Comparison of ENCODE assay signal across 25 cellular contexts in genomic region chr1:191696371-191696770, GRCh38.
"Had no signal": no experiment of that assay in that cellular context is flagged by ENCODE, and none has a peak within 500 bp of the region (broad histone marks: within the 10 kb centered on the region; RNA-seq: fewer than 3 reads in every experiment).

No MANE protein-coding gene starts in this region.

- DNase-seq: cortex of kidney; dorsolateral prefrontal cortex; effector CD8-positive, alpha-beta T cell; foreskin keratinocyte; immature natural killer cell; left cardiac atrium; left ventricle myocardium inferior; lower lobe of right lung; natural killer cell; nucleus accumbens; ovary; right lobe of liver; stimulated activated CD4-positive, alpha-beta T cell treated with anti-CD3 and anti-CD28 coated beads, Interleukin-4, amount 100 ng/mL, for 1 hour; stimulated activated CD8-positive, alpha-beta memory T cell treated with anti-CD3 and anti-CD28 coated beads, Interleukin-4, amount 100 ng/mL, for 48 hours; stimulated activated naive CD8-positive, alpha-beta T cell treated with anti-CD3 and anti-CD28 coated beads, Interleukin-15, Interleukin-2, amounts not matched to agents 100 U/mL and 50 U/mL, for 24 hours; upper lobe of right lung had no signal

- ATAC-seq: esophagus mucosa; foreskin keratinocyte; left cardiac atrium; lower lobe of right lung; natural killer cell; right lobe of liver; stimulated activated effector memory CD8-positive, alpha-beta T cell treated with anti-CD3 and anti-CD28 coated beads, Interleukin-12 subunit alpha, Interleukin-12 subunit beta, amount 100 ng/mL, for 72 hours; stimulated activated naive CD8-positive, alpha-beta T cell treated with anti-CD3 and anti-CD28 coated beads, Interleukin-15, Interleukin-2, amounts not matched to agents 100 U/mL and 50 U/mL, for 24 hours; upper lobe of right lung had no signal

- H3K27me3 ChIP-seq: dorsolateral prefrontal cortex, foreskin keratinocyte, neural progenitor cell, ovary, right lobe of liver, tibial nerve, upper lobe of right lung, vagina had no signal

- H3K36me3 ChIP-seq: left ventricle myocardium inferior, lower lobe of right lung, neural progenitor cell, ovary, right lobe of liver, tibial nerve, upper lobe of right lung, vagina had no signal

- H3K4me3 Mint-ChIP-seq: memory B cell; mesothelial cell of epicardium; natural killer cell; neural progenitor cell; stimulated activated effector memory CD8-positive, alpha-beta T cell treated with anti-CD3 and anti-CD28 coated beads, Interleukin-12 subunit alpha, Interleukin-12 subunit beta, amount 100 ng/mL, for 72 hours had no signal

- H3K27me3 Mint-ChIP-seq: memory B cell, progenitor cell of endocrine pancreas had no signal

- H3K36me3 Mint-ChIP-seq: memory B cell; natural killer cell; neural progenitor cell; stimulated activated effector memory CD8-positive, alpha-beta T cell treated with anti-CD3 and anti-CD28 coated beads, Interleukin-12 subunit alpha, Interleukin-12 subunit beta, amount 100 ng/mL, for 72 hours had no signal

- H3K4me1 Mint-ChIP-seq: memory B cell; neural progenitor cell; stimulated activated effector memory CD8-positive, alpha-beta T cell treated with anti-CD3 and anti-CD28 coated beads, Interleukin-12 subunit alpha, Interleukin-12 subunit beta, amount 100 ng/mL, for 72 hours had no signal

- H3K9me3 ChIP-seq: lower lobe of right lung, ovary, right lobe of liver, tibial nerve, upper lobe of right lung, vagina had no signal

- H2AFZ ChIP-seq: neural progenitor cell had no signal

- H3K4me1 ChIP-seq: foreskin keratinocyte, left ventricle myocardium inferior, lower lobe of right lung, neural progenitor cell, right lobe of liver, tibial nerve, upper lobe of right lung, vagina had no signal

- H3K4me3 ChIP-seq: dorsolateral prefrontal cortex, left ventricle myocardium inferior, lower lobe of right lung, neural progenitor cell, ovary, right lobe of liver, tibial nerve, upper lobe of right lung, vagina had no signal

- H3K27ac Mint-ChIP-seq: memory B cell; mesothelial cell of epicardium; natural killer cell; neural progenitor cell; progenitor cell of endocrine pancreas; stimulated activated effector memory CD8-positive, alpha-beta T cell treated with anti-CD3 and anti-CD28 coated beads, Interleukin-12 subunit alpha, Interleukin-12 subunit beta, amount 100 ng/mL, for 72 hours had no signal

- H3K27ac ChIP-seq: dorsolateral prefrontal cortex, foreskin keratinocyte, left ventricle myocardium inferior, lower lobe of right lung, neural progenitor cell, ovary, right lobe of liver, tibial nerve, upper lobe of right lung, vagina had no signal

- H3K4me2 ChIP-seq: neural progenitor cell had no signal

- FAIRE-seq: keratinocyte had no signal

- H3K9ac ChIP-seq: neural progenitor cell had no signal
